ENCODE assay signal across 9 cellular contexts in the genomic region with DNA sequence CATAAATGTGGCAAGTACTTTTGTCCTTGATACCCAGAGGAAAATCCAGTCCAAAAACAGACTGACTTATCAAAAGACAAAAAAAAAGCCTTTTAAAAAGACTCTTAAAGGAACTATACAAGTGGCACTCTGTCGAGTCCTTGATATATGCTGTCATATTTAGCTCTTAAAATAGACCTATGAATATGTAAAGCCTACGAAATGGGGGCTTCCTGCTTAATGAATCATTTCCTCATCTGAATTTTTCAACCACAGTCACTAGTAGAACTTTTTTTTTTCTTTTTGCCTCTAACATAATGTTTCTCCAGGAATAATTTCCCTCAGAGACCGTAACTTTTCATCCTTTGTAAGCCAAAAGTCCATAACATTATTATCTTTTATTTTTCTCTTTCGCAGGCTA.
DNase-seq lines count a peak whose midpoint lies in the region; ATAC-seq, FAIRE-seq and TF ChIP-seq lines count a peak whose summit lies in the region.
"Had no signal": no experiment of that assay in that cellular context is flagged by ENCODE, and none has a peak within 500 bp of the region (broad histone marks: within the 10 kb centered on the region; RNA-seq: fewer than 3 reads in every experiment).

No MANE protein-coding gene starts in this region.

- TF ChIP-seq CTCF in Caco-2 (IDR thresholded peaks at IDR 0.05; ENCODE audit: insufficient read depth in 1 of 2, low read depth in 1 of 2, low read length in 1 of 2, severe bottlenecking in 1 of 2, unreplicated experiment in 1 of 2), result no peak

- peak; percentile 82 for FAIRE-seq in RCC 7860 (lab: Jason Lieb, UNC)

- no TSS peak for BruUV-seq in Caco-2 (replicated peaks; lab: Mats Ljungman, UMichigan)

- no peaks in the 10 kb centered on the region for H3K4me1 ChIP-seq in Caco-2

- H3K4me1 Mint-ChIP-seq in Caco-2 (ENCODE audit: low read depth, unreplicated experiment), result no peaks in the 10 kb centered on the region

- POLR2A ChIA-PET in Caco-2 (lab: Charles Lee), result no interaction called here

- no peaks in the 10 kb centered on the region for H3K36me3 Mint-ChIP-seq in Caco-2 (ENCODE audit: insufficient read depth, unreplicated experiment)
- H3K36me3 Mint-ChIP-seq: CD4-positive, CD25-positive, alpha-beta regulatory T cell had no signal

- no peaks in the 10 kb centered on the region for H3K27me3 Mint-ChIP-seq in Caco-2 (ENCODE audit: insufficient read depth, unreplicated experiment)

- no peaks in the 10 kb centered on the region for H3K9me3 ChIP-seq in Caco-2

- CTCF ChIA-PET in Caco-2 (lab: Charles Lee), result no interaction called here

- DNase-seq in GDM1 (lab: John Stamatoyannopoulos, UW) (peak; percentile 7), RCC 7860 (ENCODE audit: low spot score) (peak; percentile 49), hepatic stellate cell (ENCODE audit: low spot score) (peak; percentile 49), NCI-H69 (lab: John Stamatoyannopoulos, UW) (no peak), globus pallidus (ENCODE audit: low spot score) (no peak), Caco-2 (no peak), activated gamma-delta T cell (lab: John Stamatoyannopoulos, UW) (no peak)
- DNase-seq: CD4-positive, CD25-positive, alpha-beta regulatory T cell had no signal

- H3K9me3 Mint-ChIP-seq in Caco-2 (ENCODE audit: unreplicated experiment), result no peaks in the 10 kb centered on the region

- intact Hi-C loops in Caco-2 (cut with micrococcal nuclease; ENCODE audit: unreplicated experiment), result no loop called here

- H3K27me3 ChIP-seq in Caco-2 (replicated peaks; ENCODE audit: control insufficient read depth, insufficient read depth, low read length), result no peaks in the 10 kb centered on the region

- no peaks in the 10 kb centered on the region for H3K36me3 ChIP-seq in Caco-2 (ENCODE audit: control insufficient read depth, insufficient read depth, low read length)

- no peak overlapping the region for H3K4me3 ChIP-seq in Caco-2 (ENCODE audit: low read depth, low read length)

- no peak overlapping the region for H3K27ac Mint-ChIP-seq in Caco-2 (ENCODE audit: unreplicated experiment)
- H3K27ac Mint-ChIP-seq: CD4-positive, CD25-positive, alpha-beta regulatory T cell had no signal

- peak; percentile 60 for ATAC-seq in HG02885 (IDR thresholded peaks at IDR 0.05; ENCODE audit: poor library complexity, unreplicated experiment)

- H3K4me3 Mint-ChIP-seq in Caco-2 (ENCODE audit: unreplicated experiment), result no peak overlapping the region
- H3K4me3 Mint-ChIP-seq: CD4-positive, CD25-positive, alpha-beta regulatory T cell had no signal

Comparison
In these comparisons a context has a peak if more than half of its experiments do, and no peak if none do; other contexts are left out.
1. DNase-seq: peak in GDM1 (single experiment), RCC 7860 (single experiment) and hepatic stellate cell (single experiment); none in NCI-H69 (single experiment), globus pallidus (single experiment), Caco-2 (0 of 2) and activated gamma-delta T cell (single experiment).